In the genomic region with DNA sequence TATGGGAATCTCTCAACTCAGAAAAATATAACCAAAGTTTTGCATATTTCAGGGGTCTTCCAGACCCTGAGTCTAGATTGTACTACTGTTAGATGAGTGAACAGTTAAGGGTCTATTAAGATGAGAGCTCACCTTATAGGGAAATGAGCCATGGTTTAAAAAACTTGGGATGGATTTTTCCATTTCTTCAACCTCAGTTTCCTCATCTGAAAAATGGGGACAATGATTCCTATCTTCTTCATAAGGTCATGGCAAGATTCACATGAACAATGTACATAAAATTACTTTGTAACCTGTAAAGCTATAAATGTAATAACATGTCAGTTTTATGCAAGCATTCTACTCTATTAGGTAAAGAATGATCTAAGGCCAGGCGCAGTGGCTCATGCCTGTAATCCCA, we compare ENCODE assay signal across 23 cellular contexts.
"Had no signal": no experiment of that assay in that cellular context is flagged by ENCODE, and none has a peak within 500 bp of the region (broad histone marks: within the 10 kb centered on the region; RNA-seq: fewer than 3 reads in every experiment).

No MANE protein-coding gene starts in this region.

- DNase-seq: Karpas-422, KG1, MG63, NCI-H1092 treated with DMSO at 0.1 percent for 48 hours, NCI-H1436, NCI-H187, NCI-H2029, NCI-H2081 treated with DMSO at 0.1 percent for 48 hours, NCI-H2171, NCI-H226, NCI-H446, NCI-H510A, NCI-H524 treated with DMSO at 0.1 percent for 48 hours, NCI-H69, NCI-H774, Right ventricle myocardium superior, RPMI8226, SIG-M5, SK-N-SH had no signal

- H3K27ac ChIP-seq: HL-60, SJSA1 had no signal

- H3K9ac ChIP-seq: SK-N-SH had no signal

- H3K9me3 ChIP-seq: MG63, SJSA1, SK-N-SH had no signal

- H3K36me3 ChIP-seq: MG63 had no signal

- FAIRE-seq: HTR-8/SVneo, RCC 7860 had no signal

- H3K4me2 ChIP-seq: SK-N-SH had no signal

- H3K27me3 ChIP-seq: MG63, SJSA1 had no signal

- H3K4me3 ChIP-seq: MG63, SJSA1 had no signal
